10 cellular contexts compared by ENCODE assay signal in the genomic region with DNA sequence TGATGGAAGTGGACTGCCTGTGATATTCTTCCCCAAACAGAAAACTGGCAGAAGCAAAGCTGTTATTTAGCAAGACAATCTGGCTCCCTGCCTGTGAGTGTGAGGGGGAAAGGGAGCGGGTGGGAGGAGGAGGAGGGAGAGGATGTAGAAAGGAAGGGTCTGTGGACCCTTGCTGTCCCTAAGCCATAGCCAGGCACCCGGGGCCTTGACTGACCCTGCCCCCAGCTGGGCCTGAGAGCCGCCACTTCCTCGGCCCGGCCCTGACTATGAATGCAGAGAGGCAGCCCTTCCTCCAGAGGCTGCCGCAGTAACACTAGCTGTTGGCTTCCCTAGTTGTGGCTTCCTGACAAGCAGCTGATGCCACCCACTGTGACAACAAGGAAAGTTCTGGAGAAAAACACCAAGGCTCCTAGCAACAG. TPM values are rescaled to one million over a fixed set of nuclear protein-coding genes. Genes with fewer than 3 reads are reported as not detected.
DNase-seq lines count a peak whose midpoint lies in the region; ATAC-seq and TF ChIP-seq lines count a peak whose summit lies in the region.
"Had no signal": no experiment of that assay in that cellular context is flagged by ENCODE, and none has a peak within 500 bp of the region (broad histone marks: within the 10 kb centered on the region; RNA-seq: fewer than 3 reads in every experiment).

No MANE protein-coding gene starts in this region.

- no peaks in the 10 kb centered on the region for H3K9me3 ChIP-seq in right cardiac atrium (ENCODE audit: control insufficient read depth, low read length)
- H3K9me3 ChIP-seq in psoas muscle = no peaks in the 10 kb centered on the region
- no peaks in the 10 kb centered on the region for H3K9me3 ChIP-seq in Caco-2

- H3K27me3 Mint-ChIP-seq in Caco-2 (ENCODE audit: insufficient read depth, unreplicated experiment) = no peaks in the 10 kb centered on the region

- 43% methylated on average over 6 of the region's 6 CpGs for WGBS in right cardiac atrium
- 37 to 42% (median 38%) methylated on average over 6 of the region's 6 CpGs for WGBS in psoas muscle, 3 donors

- no peak overlapping the region for H3K4me3 Mint-ChIP-seq in Caco-2 (ENCODE audit: unreplicated experiment)

- H3K4me1 Mint-ChIP-seq in Caco-2 (ENCODE audit: low read depth, unreplicated experiment) = no peaks in the 10 kb centered on the region

- H3K4me3 ChIP-seq in H7 (ENCODE audit: insufficient read depth, low read depth, low read length) = no peak overlapping the region
- no peak overlapping the region for H3K4me3 ChIP-seq in right cardiac atrium (ENCODE audit: low read length)
- no peak overlapping the region for H3K4me3 ChIP-seq in psoas muscle
- H3K4me3 ChIP-seq in Caco-2 (ENCODE audit: low read depth, low read length) = no peak overlapping the region

- H3K27ac ChIP-seq in right cardiac atrium (ENCODE audit: low read length) (peak overlapping the region; percentile 9), psoas muscle (peak overlapping the region; percentile 16)

- H3K4me1 ChIP-seq in right cardiac atrium (ENCODE audit: control insufficient read depth, insufficient read depth, low read length) (peaks cover 2% of the 10 kb centered on the region), psoas muscle (peaks cover 5% of the 10 kb centered on the region), Caco-2 (no peaks in the 10 kb centered on the region)

- no peaks in the 10 kb centered on the region for H3K36me3 ChIP-seq in H7 (replicated peaks; ENCODE audit: control insufficient read depth, insufficient read depth, low read length)
- no peaks in the 10 kb centered on the region for H3K36me3 ChIP-seq in psoas muscle (ENCODE audit: insufficient read depth in 1 of 2, low read depth in 1 of 2)
- no peaks in the 10 kb centered on the region for H3K36me3 ChIP-seq in Caco-2 (ENCODE audit: control insufficient read depth, insufficient read depth, low read length)

- H3K27me3 ChIP-seq in H7 (ENCODE audit: control insufficient read depth, insufficient read depth, low read length) = no peaks in the 10 kb centered on the region
- no peaks in the 10 kb centered on the region for H3K27me3 ChIP-seq in right cardiac atrium (ENCODE audit: control insufficient read depth, insufficient read depth)
- peaks cover 0 to 4% (median 0%) of the 10 kb centered on the region in 3 donors for H3K27me3 ChIP-seq in psoas muscle (ENCODE audit: insufficient read depth in 3 of 3, low read length in 2 of 3)
- no peaks in the 10 kb centered on the region for H3K27me3 ChIP-seq in Caco-2 (replicated peaks; ENCODE audit: control insufficient read depth, insufficient read depth, low read length)

- no peak overlapping the region for H3K27ac Mint-ChIP-seq in Caco-2 (ENCODE audit: unreplicated experiment)

- POLR2A ChIA-PET in Caco-2 (lab: Charles Lee) = no interaction called here

- ATAC-seq in right cardiac atrium (peak; percentile 54 to 60), psoas muscle (peak; percentile 15 to 67 (median 54)), GM21786 (IDR thresholded peaks at IDR 0.05; ENCODE audit: unreplicated experiment) (no peak), GM19463 (IDR thresholded peaks at IDR 0.05; ENCODE audit: unreplicated experiment) (no peak)

- H3K36me3 Mint-ChIP-seq in Caco-2 (ENCODE audit: insufficient read depth, unreplicated experiment) = no peaks in the 10 kb centered on the region
- H3K36me3 Mint-ChIP-seq: naive thymus-derived CD8-positive, alpha-beta T cell had no signal

- intact Hi-C loops in right cardiac atrium (cut with DNase I) = loop anchor here (2.0 to 10.0 kb wide), 7 partner anchors 48 to 236 kb away; partner anchors contain the start of genes PLA2G2A (in 4 of the 4) and PLA2G2E (in 1 of the 4)
- intact Hi-C loops in psoas muscle (cut with DNase I) = loop anchor here (1.0 to 5.0 kb wide), 4 partner anchors 51 to 235 kb away; no protein-coding TSS in a partner anchor
- intact Hi-C loops in Caco-2 (cut with micrococcal nuclease; ENCODE audit: unreplicated experiment) = loop anchor here (1.0 kb wide), 3 partner anchors 52 to 235 kb away; no protein-coding TSS in a partner anchor

- CTCF ChIA-PET in Caco-2 (lab: Charles Lee) = interaction anchor here (0.7 to 1.2 kb wide), 2 partner anchors 178 to 233 kb away, joined by 3 read pairs; no protein-coding TSS in a partner anchor

- DNase-seq in H7 = peak; percentile 78
- DNase-seq in UCSD-AML1 (lab: John Stamatoyannopoulos, UW; ENCODE audit: unreplicated experiment) = peak; percentile 71
- peak; percentile 55 to 83 (median 80) for DNase-seq in right cardiac atrium
- peak; percentile 35 to 76 for DNase-seq in psoas muscle
- DNase-seq in Caco-2 = no peak
- no peak for DNase-seq in central memory CD4-positive, alpha-beta T cell

- H3K9me3 Mint-ChIP-seq in Caco-2 (ENCODE audit: unreplicated experiment) = no peaks in the 10 kb centered on the region

- no TSS peak for BruUV-seq in Caco-2 (replicated peaks; lab: Mats Ljungman, UMichigan)

- no peak for TF ChIP-seq CTCF in psoas muscle (IDR thresholded peaks at IDR 0.05)
- TF ChIP-seq CTCF in Caco-2 (IDR thresholded peaks at IDR 0.05; ENCODE audit: insufficient read depth in 1 of 2, low read depth in 1 of 2, low read length in 1 of 2, severe bottlenecking in 1 of 2, unreplicated experiment in 1 of 2) = no peak

RNA-seq across cellular contexts. Expression of gene PLA2G2F, which starts 13.9 kb away (rescaled TPM):
- total RNA-seq in H7 (2014; rRNA removed; shearing (Covaris generic)) = not detected in 2 replicates
- total RNA-seq in right cardiac atrium (not detected), psoas muscle (not detected), Caco-2 (2022) (not detected in 2 replicates)
- polyA plus RNA-seq in right cardiac atrium (not detected), psoas muscle (under 1 TPM in 1 of 3 donors, not detected in 2; 0.03 TPM)
- total RNA-seq: HT1080; naive thymus-derived CD8-positive, alpha-beta T cell had no signal
- polyA plus RNA-seq: naive thymus-derived CD8-positive, alpha-beta T cell had no signal

RNA-seq across cellular contexts. Expression of gene UBXN10, which starts 32.9 kb away (rescaled TPM):
- 0.73 and 1.4 TPM in 2 replicates for total RNA-seq in H7 (2014; rRNA removed; shearing (Covaris generic))
- 1 to 10 TPM; 4.7 to 6.3 (median 5.5) TPM for total RNA-seq in right cardiac atrium
- polyA plus RNA-seq in right cardiac atrium = 3.2 TPM
- under 1 TPM; 0.12 to 0.48 (median 0.26) TPM for total RNA-seq in psoas muscle
- under 1 TPM; 0.04 to 0.17 (median 0.07) TPM for polyA plus RNA-seq in psoas muscle
- total RNA-seq in Caco-2 (2022) = 0.05 and 0.07 TPM in 2 replicates
- total RNA-seq: HT1080; naive thymus-derived CD8-positive, alpha-beta T cell had no signal

RNA-seq across cellular contexts. Expression of gene PLA2G2C, which starts 33.3 kb away (rescaled TPM):
- 0.04 TPM in 1 of 2 replicates, not detected in the other for total RNA-seq in H7 (2014; rRNA removed; shearing (Covaris generic))
- total RNA-seq in right cardiac atrium = under 1 TPM in 1 of 4 donors, not detected in 3; 0.31 TPM
- 0.02 TPM for polyA plus RNA-seq in right cardiac atrium
- not detected for total RNA-seq in psoas muscle
- polyA plus RNA-seq in psoas muscle = not detected
- total RNA-seq in Caco-2 (2022) = not detected in 2 replicates
- total RNA-seq: HT1080; naive thymus-derived CD8-positive, alpha-beta T cell had no signal
- polyA plus RNA-seq: naive thymus-derived CD8-positive, alpha-beta T cell had no signal

RNA-seq across cellular contexts. Expression of gene PLA2G2D, which starts 33.7 kb away (rescaled TPM):
- total RNA-seq in H7 (2014; rRNA removed; shearing (Covaris generic)) = not detected in 2 replicates
- total RNA-seq in right cardiac atrium (not detected), psoas muscle (not detected), Caco-2 (2022) (not detected in 2 replicates)
- polyA plus RNA-seq in right cardiac atrium (not detected), psoas muscle (not detected)
- total RNA-seq: HT1080; naive thymus-derived CD8-positive, alpha-beta T cell had no signal
- polyA plus RNA-seq: naive thymus-derived CD8-positive, alpha-beta T cell had no signal

Comparison
In these comparisons a context has a peak if more than half of its experiments do, and no peak if none do; other contexts are left out.
1. DNase-seq: peak in H7 (single experiment), UCSD-AML1 (single experiment), right cardiac atrium (3 of 3) and psoas muscle (2 of 2); none in Caco-2 (0 of 2) and central memory CD4-positive, alpha-beta T cell (single experiment).
2. ATAC-seq: peak in right cardiac atrium (2 of 2) and psoas muscle (4 of 4); none in GM21786 (single experiment) and GM19463 (single experiment).